ENCODE assay signal across 18 cellular contexts in genomic region chr20:44136579-44136978, GRCh38. TPM values are rescaled to one million over a fixed set of nuclear protein-coding genes. Genes with fewer than 3 reads are reported as not detected.
A peak's percentile ranks its signal among the peaks of the same experiment; 100 is the strongest.
DNase-seq lines count a peak whose midpoint lies in the region; ATAC-seq, FAIRE-seq and TF ChIP-seq lines count a peak whose summit lies in the region.
"Had no signal": no experiment of that assay in that cellular context is flagged by ENCODE, and none has a peak within 500 bp of the region (broad histone marks: within the 10 kb centered on the region; RNA-seq: fewer than 3 reads in every experiment).

No MANE protein-coding gene starts in this region.

- H2BK12ac ChIP-seq in H1 (ENCODE audit: low read depth, low read length): no peak overlapping the region

- TF ChIP-seq CTCF in H1 (IDR thresholded peaks at IDR 0.05; ENCODE audit: control extremely low read depth in 1 of 3, insufficient read depth in 1 of 3, low read depth in 1 of 3, low read length in 3 of 3): no peak
- TF ChIP-seq CTCF in neural progenitor cell (IDR thresholded peaks at IDR 0.05): no peak
- no peak for TF ChIP-seq CTCF in thoracic aorta (IDR thresholded peaks at IDR 0.05)

- H3K27ac Mint-ChIP-seq in neural progenitor cell: no peak overlapping the region
- H3K27ac Mint-ChIP-seq: CD4-positive, alpha-beta T cell had no signal

- no peaks in the 10 kb centered on the region for H3K9me3 Mint-ChIP-seq in neural progenitor cell
- H3K9me3 Mint-ChIP-seq: brain; CD4-positive, alpha-beta T cell; GM23338 had no signal

- H3K27ac ChIP-seq in SJCRH30 (peak overlapping the region; percentile 72; the same call in 1 of the 2 replicates), H1 (ENCODE audit: low read depth, low read length) (no peak overlapping the region), neural progenitor cell (no peak overlapping the region), thoracic aorta (peak overlapping the region; percentile 94 to 97)
- H3K27ac ChIP-seq: WERI-Rb-1 had no signal

- H4K8ac ChIP-seq in H1 (ENCODE audit: extremely low read depth, insufficient read depth, low read length): no peak overlapping the region

- H3K4me2 ChIP-seq in H1 (ENCODE audit: insufficient read depth in 1 of 2, low read depth in 2 of 2, low read length in 2 of 2) (no peak overlapping the region), neural progenitor cell (peak overlapping the region; percentile 66)
- H3K4me2 ChIP-seq: GM23338 had no signal

- H3K36me3 Mint-ChIP-seq in neural progenitor cell: no peaks in the 10 kb centered on the region
- H3K36me3 Mint-ChIP-seq: brain had no signal

- H3K79me1 ChIP-seq in H1 (ENCODE audit: low read depth, low read length): no peaks in the 10 kb centered on the region

- H2AFZ ChIP-seq in H1 (ENCODE audit: low read length): no peak overlapping the region
- H2AFZ ChIP-seq in neural progenitor cell (replicated peaks): no peak overlapping the region
- H2AFZ ChIP-seq: GM23338 had no signal

- no peak overlapping the region for H2AK5ac ChIP-seq in H1 (ENCODE audit: low read depth, low read length)

- H3K4me1 ChIP-seq in SJCRH30 (peaks cover 37% of the 10 kb centered on the region), H1 (replicated peaks in 1 of 4; ENCODE audit: control insufficient read depth in 3 of 4, insufficient read depth in 4 of 4, low read length in 3 of 4) (peaks cover 0 to 4% (median 2%) of the 10 kb centered on the region in 4 experiments; a peak in 3 of 7 replicates), neural progenitor cell (peaks cover 11% of the 10 kb centered on the region), thoracic aorta (ENCODE audit: control insufficient read depth in 1 of 2, low read depth in 2 of 2) (peaks cover 38 to 67% of the 10 kb centered on the region in 2 donors)

- H3K4me3 ChIP-seq in SJCRH30: peak overlapping the region; percentile 40
- H3K4me3 ChIP-seq in H1 (ENCODE audit: extremely low read depth in 1 of 4, insufficient read depth in 2 of 4, low read depth in 3 of 4, low read length in 4 of 4): no peak overlapping the region
- H3K4me3 ChIP-seq in neural progenitor cell: no peak overlapping the region
- H3K4me3 ChIP-seq in thoracic aorta: no peak overlapping the region
- H3K4me3 ChIP-seq: GM23338 had no signal

- H2BK120ac ChIP-seq in H1 (replicated peaks; ENCODE audit: low read depth, low read length): no peak overlapping the region

- DNase-seq in SJCRH30 (no peak), H1 (ENCODE audit: low read depth in 1 of 2, low spot score in 2 of 2) (no peak), neural progenitor cell (ENCODE audit: low spot score) (no peak), thoracic aorta (ENCODE audit: low spot score) (no peak), NCI-H2029 (lab: John Stamatoyannopoulos, UW) (no peak), DMS114 treated with DMSO at 0.1 percent for 48 hours (lab: John Stamatoyannopoulos, UW; ENCODE audit: unreplicated experiment) (no peak)
- DNase-seq: activated CD8-positive, alpha-beta memory T cell treated with anti-CD3 and anti-CD28 coated beads, Interleukin-2, amount 50 U/mL, for 4 hours; CD4-positive, alpha-beta T cell; cortex of kidney; DMS 273 treated with DMSO at 0.1 percent for 48 hours; NCI-H1105 treated with DMSO at 0.1 percent for 48 hours; NCI-H510A; NK-92 treated with Interleukin-12 subunit alpha and Interleukin-12 subunit beta, amount 100 ng/mL, for 24 hours; occipital lobe; WERI-Rb-1 had no signal

- H3K23me2 ChIP-seq in H1 (ENCODE audit: low read depth, low read length): no peaks in the 10 kb centered on the region; the same call in 1 of the 2 replicates

- TF ChIP-seq POLR2A in H1 (IDR thresholded peaks at IDR 0.05; ENCODE audit: control extremely low read depth in 1 of 2, low read depth in 2 of 2, low read length in 2 of 2): no peak

- peaks cover 6% of the 10 kb centered on the region for H3K4me1 Mint-ChIP-seq in neural progenitor cell

- H3K27me3 ChIP-seq in SJCRH30: no peaks in the 10 kb centered on the region
- no peaks in the 10 kb centered on the region for H3K27me3 ChIP-seq in H1 (replicated peaks in 1 of 4; ENCODE audit: control insufficient read depth in 3 of 4, extremely low read depth in 1 of 4, insufficient read depth in 3 of 4, low read length in 3 of 4)
- H3K27me3 ChIP-seq in neural progenitor cell: no peaks in the 10 kb centered on the region
- no peaks in the 10 kb centered on the region for H3K27me3 ChIP-seq in thoracic aorta (replicated peaks; ENCODE audit: insufficient read depth)

- no peak overlapping the region for H3K23ac ChIP-seq in H1 (ENCODE audit: insufficient read length)

- no peak overlapping the region for H2BK15ac ChIP-seq in H1 (ENCODE audit: low read length)

- H3K36me3 ChIP-seq in SJCRH30 (no peaks in the 10 kb centered on the region), H1 (ENCODE audit: control insufficient read depth in 2 of 4, insufficient read depth in 4 of 4, low read length in 3 of 4) (no peaks in the 10 kb centered on the region), neural progenitor cell (no peaks in the 10 kb centered on the region), thoracic aorta (peaks cover 4% of the 10 kb centered on the region)
- H3K36me3 ChIP-seq: WERI-Rb-1 had no signal

- POLR2A ChIA-PET in H1 (lab: Charles Lee; ENCODE audit: partially characterized antibody): interaction anchor here (1.1 to 1.7 kb wide), 3 partner anchors 18 to 50 kb away, joined by 3 to 5 read pairs (median 4); partner anchors contain the start of gene JPH2

- WGBS in H1 (ENCODE audit: extremely low coverage in 1 of 2, insufficient coverage in 1 of 2, insufficient read length in 1 of 2, insufficient replicate concordance in 2 of 2, low coverage in 1 of 2, low lambda C conversion rate in 2 of 2, missing lambda C conversion rate in 1 of 2), 2 experiments: 100% methylated on average over 1 of the region's 1 CpG; no CpG with 5 or more reads in 1 of the 2 experiments

- H3K27me3 Mint-ChIP-seq in neural progenitor cell (ENCODE audit: insufficient read depth, low read depth): no peaks in the 10 kb centered on the region
- H3K27me3 Mint-ChIP-seq: brain had no signal

- TF ChIP-seq RAD21 in H1 (IDR thresholded peaks at IDR 0.05 in 1 of 2, conservative IDR thresholded peaks at IDR 0.05 in 1 of 2; ENCODE audit: low read depth in 2 of 2, low read length in 2 of 2): no peak

- peaks cover 26% of the 10 kb centered on the region for H3F3A ChIP-seq in neural progenitor cell (ENCODE audit: low read depth)

- no peak for TF ChIP-seq EP300 in H1 (IDR thresholded peaks at IDR 0.05; ENCODE audit: borderline replicate concordance in 1 of 2, low read depth in 2 of 2, low read length in 2 of 2)

- no peak overlapping the region for H3K4me3 Mint-ChIP-seq in neural progenitor cell
- H3K4me3 Mint-ChIP-seq: brain; CD4-positive, alpha-beta T cell; GM23338 had no signal

- no peak overlapping the region for H3K4ac ChIP-seq in H1 (replicated peaks; ENCODE audit: insufficient read length, low read depth, low read length)

- H3K9ac ChIP-seq in H1 (replicated peaks in 1 of 4; ENCODE audit: extremely low read depth in 1 of 4, low read depth in 3 of 4, low read length in 3 of 4) (no peak overlapping the region), neural progenitor cell (no peak overlapping the region)

- no peak overlapping the region for H2BK5ac ChIP-seq in H1 (ENCODE audit: low read depth, low read length)

- no peaks in the 10 kb centered on the region for H4K20me1 ChIP-seq in H1 (replicated peaks in 1 of 2; ENCODE audit: control insufficient read depth in 1 of 2, insufficient read depth in 2 of 2, low read length in 2 of 2)
- no peaks in the 10 kb centered on the region for H4K20me1 ChIP-seq in neural progenitor cell (ENCODE audit: low read depth)

- no peak overlapping the region for H2BK20ac ChIP-seq in H1 (ENCODE audit: low read length)

- H3K18ac ChIP-seq in H1 (ENCODE audit: extremely low read depth, low read length): no peak overlapping the region

- no peak overlapping the region for H3K14ac ChIP-seq in H1 (ENCODE audit: insufficient read length)

- no peak for FAIRE-seq in H1 (lab: Jason Lieb, UNC)

- H3K56ac ChIP-seq in H1 (replicated peaks; ENCODE audit: insufficient read length, low read depth, low read length): no peak overlapping the region

- no peaks in the 10 kb centered on the region for H3K9me3 ChIP-seq in SJCRH30 (replicated peaks)
- no peaks in the 10 kb centered on the region for H3K9me3 ChIP-seq in H1 (ENCODE audit: insufficient read depth in 2 of 2, low read depth in 1 of 2, low read length in 1 of 2)
- no peaks in the 10 kb centered on the region for H3K9me3 ChIP-seq in neural progenitor cell (ENCODE audit: low read depth)
- H3K9me3 ChIP-seq in thoracic aorta: no peaks in the 10 kb centered on the region

- no peaks in the 10 kb centered on the region for H3K79me2 ChIP-seq in H1 (ENCODE audit: control insufficient read depth in 1 of 2, insufficient read depth in 2 of 2, low read length in 2 of 2)
- no peaks in the 10 kb centered on the region for H3K79me2 ChIP-seq in neural progenitor cell (ENCODE audit: low read depth)

- H4K91ac ChIP-seq in H1 (replicated peaks; ENCODE audit: insufficient read length, low read length): no peak overlapping the region

- ATAC-seq in thoracic aorta (ENCODE audit: insufficient number of reproducible peaks, low FRiP score, low read depth) (no peak), GM19455 (IDR thresholded peaks at IDR 0.05; ENCODE audit: unreplicated experiment) (no peak)

- CTCF ChIA-PET in H1 (lab: Charles Lee; ENCODE audit: partially characterized antibody): interaction anchor here (1.0 to 3.0 kb wide), 8 partner anchors 10 to 73 kb away, joined by 3 to 17 read pairs (median 4); no protein-coding TSS in a partner anchor

- no peak overlapping the region for H4K5ac ChIP-seq in H1 (ENCODE audit: insufficient read length, low read depth, low read length)

TF ChIP-seq in H1, 55 proteins besides CTCF, POLR2A, EP300 and RAD21:
- TF ChIP-seq HDAC6 (IDR thresholded peaks at IDR 0.05; ENCODE audit: low read depth, low read length) (no peak), KDM5A (IDR thresholded peaks at IDR 0.05; ENCODE audit: low read length) (no peak), CBX5 (IDR thresholded peaks at IDR 0.05; ENCODE audit: low read depth, low read length) (no peak), KDM1A (IDR thresholded peaks at IDR 0.05; ENCODE audit: borderline replicate concordance, low read length) (peak; percentile 48; the same call in 1 of the 2 replicates)

RNA-seq across cellular contexts. Expression of gene JPH2, which starts 50.4 kb away (rescaled TPM):
- 6.7 and 7.4 TPM in 2 replicates for total RNA-seq in SJCRH30 (2014; rRNA removed; shearing (Covaris generic))
- total RNA-seq in H1 (2021; fragmentation: NEBNext Ultra II Directional; extraction: Animal tissue kit (Norgen Biotek cat#: 25700)): 1.3 and 1.5 TPM in 2 replicates
- 0.59 and 0.83 TPM in 2 replicates for polyA plus RNA-seq in H1 (2011; rRNA removed)
- polyA plus RNA-seq in H1 (2011; cell fraction: cytosol; rRNA removed): 0.85 TPM
- polyA plus RNA-seq in H1 (2011; cell fraction: nucleus; rRNA removed): 1.3 TPM
- 0.54 to 1.0 TPM (median 0.76 TPM) in 4 replicates for polyA plus RNA-seq in H1 (2012, experiment 1 of 2)
- polyA plus RNA-seq in H1 (2012, experiment 2 of 2): 0.39 TPM
- polyA plus RNA-seq in H1 (2013, experiment 1 of 2): 0.43 TPM
- 0.39 TPM for polyA plus RNA-seq in H1 (2013, experiment 2 of 2)
- 0.83 and 0.91 TPM in 2 replicates for polyA minus RNA-seq in H1 (2011; rRNA and poly(A)+ RNA removed)
- 1.0 TPM for polyA minus RNA-seq in H1 (2011; cell fraction: cytosol; rRNA and poly(A)+ RNA removed)
- polyA minus RNA-seq in H1 (2011; cell fraction: nucleus; rRNA and poly(A)+ RNA removed): 1.6 TPM
- total RNA-seq in neural progenitor cell (ENCODE audit: low replicate concordance) (not detected in 2 replicates), thoracic aorta (100 to 1,000 TPM; 169 to 179 TPM)
- total RNA-seq: CD4-positive, alpha-beta T cell had no signal

Comparison
In these comparisons a context has a peak if more than half of its experiments do, and no peak if none do; other contexts are left out.
1. H3K27ac ChIP-seq: peak in SJCRH30 (single experiment) and thoracic aorta (2 of 2); none in H1 (single experiment) and neural progenitor cell (single experiment).
2. RNA of gene JPH2, which starts 50.4 kb away (total RNA-seq): 169 to 179 TPM in thoracic aorta; 6.7 to 7.4 TPM in SJCRH30, 1.3 to 1.5 TPM in H1 and not detected in neural progenitor cell; every median in the first group is over 10 times any median in the second.